1 cellular context compared by ENCODE assay signal in genomic region chr14:103517626-103518415, GRCh38.
TF ChIP-seq lines count a peak whose summit lies in the region.

No MANE protein-coding gene starts in this region.

TF ChIP-seq in HepG2, 621 proteins besides CTCF, POLR2A, EP300 and RAD21 (continued from another document and continues in another):
- no peak; the same call in 1 of the 2 replicates for TF ChIP-seq ZNF687 (CRISPR knock-in tag; IDR thresholded peaks at IDR 0.05)
- no peak for TF ChIP-seq ZSCAN21 (CRISPR knock-in tag; IDR thresholded peaks at IDR 0.05; ENCODE audit: borderline replicate concordance)
- TF ChIP-seq TBX2 (CRISPR knock-in tag; IDR thresholded peaks at IDR 0.05; ENCODE audit: borderline replicate concordance), result 0 out of 2 replicates have a peak, but pooled peaks have one; percentile 31
- TF ChIP-seq ZBTB7A (CRISPR knock-in tag; IDR thresholded peaks at IDR 0.05), result peak; percentile 17; the same call in 1 of the 2 replicates
- TF ChIP-seq ZNF607 (CRISPR knock-in tag; IDR thresholded peaks at IDR 0.05; ENCODE audit: borderline replicate concordance), result no peak
- TF ChIP-seq YEATS2 (CRISPR knock-in tag; IDR thresholded peaks at IDR 0.05; ENCODE audit: borderline replicate concordance), result no peak
- no peak for TF ChIP-seq ZNF557 (CRISPR knock-in tag; IDR thresholded peaks at IDR 0.05)
- TF ChIP-seq KLF15 (CRISPR knock-in tag; IDR thresholded peaks at IDR 0.05; ENCODE audit: borderline replicate concordance), result 0 out of 2 replicates have a peak, but pooled peaks have one; percentile 11
- no peak for TF ChIP-seq CSRNP2 (CRISPR knock-in tag; conservative IDR thresholded peaks at IDR 0.05; ENCODE audit: low read depth)
- TF ChIP-seq ZNF768 (CRISPR knock-in tag; IDR thresholded peaks at IDR 0.05), result peak; percentile 19; the same call in 1 of the 2 replicates
- peak; percentile 21; the same call in 1 of the 2 replicates for TF ChIP-seq CAMTA2 (CRISPR knock-in tag; IDR thresholded peaks at IDR 0.05; ENCODE audit: borderline replicate concordance)
- TF ChIP-seq ETS1 (CRISPR knock-in tag; IDR thresholded peaks at IDR 0.05), result no peak
- peak; percentile 26; the same call in 1 of the 2 replicates for TF ChIP-seq GABPB1 (CRISPR knock-in tag; IDR thresholded peaks at IDR 0.05)
- TF ChIP-seq THAP11 (CRISPR knock-in tag; IDR thresholded peaks at IDR 0.05), result no peak
- TF ChIP-seq XBP1 (CRISPR knock-in tag; IDR thresholded peaks at IDR 0.05), result no peak
- TF ChIP-seq ZNF567 (CRISPR knock-in tag; IDR thresholded peaks at IDR 0.05; ENCODE audit: borderline replicate concordance), result no peak
- no peak for TF ChIP-seq ZNF343 (CRISPR knock-in tag; IDR thresholded peaks at IDR 0.05)
- TF ChIP-seq ZNF782 (CRISPR knock-in tag; IDR thresholded peaks at IDR 0.05; ENCODE audit: borderline replicate concordance), result no peak
- TF ChIP-seq HOXD1 (CRISPR knock-in tag; IDR thresholded peaks at IDR 0.05), result no peak
- TF ChIP-seq AKAP8 (CRISPR knock-in tag; IDR thresholded peaks at IDR 0.05), result peak; percentile 23; the same call in 1 of the 2 replicates
- no peak for TF ChIP-seq ZSCAN12 (CRISPR knock-in tag; IDR thresholded peaks at IDR 0.05)
- no peak for TF ChIP-seq IKZF1 (IDR thresholded peaks at IDR 0.05)
- TF ChIP-seq E2F5 (CRISPR knock-in tag; conservative IDR thresholded peaks at IDR 0.05), result no peak
- TF ChIP-seq THAP9 (CRISPR knock-in tag; IDR thresholded peaks at IDR 0.05; ENCODE audit: borderline replicate concordance), result peak; percentile 9; the same call in 1 of the 2 replicates
- no peak for TF ChIP-seq TCF7L2 (IDR thresholded peaks at IDR 0.05; ENCODE audit: low read depth, low read length)
- TF ChIP-seq DNMT3B (CRISPR knock-in tag; conservative IDR thresholded peaks at IDR 0.05), result no peak
- TF ChIP-seq CENPT (CRISPR knock-in tag; IDR thresholded peaks at IDR 0.05; ENCODE audit: low read depth), result no peak
- TF ChIP-seq MAFK (conservative IDR thresholded peaks at IDR 0.05 in 1 of 2, IDR thresholded peaks at IDR 0.05 in 1 of 2; ENCODE audit: low read length in 2 of 2), result no peak
- TF ChIP-seq ZBTB37 (CRISPR knock-in tag; IDR thresholded peaks at IDR 0.05), result no peak
- no peak for TF ChIP-seq NPAS2 (CRISPR knock-in tag; IDR thresholded peaks at IDR 0.05; ENCODE audit: borderline replicate concordance)
- peak; percentile 92 for TF ChIP-seq HINFP (CRISPR knock-in tag; IDR thresholded peaks at IDR 0.05; ENCODE audit: low read depth)
- TF ChIP-seq TSC22D2 (CRISPR knock-in tag; IDR thresholded peaks at IDR 0.05; ENCODE audit: borderline replicate concordance), result no peak
- TF ChIP-seq ZNF510 (CRISPR knock-in tag; IDR thresholded peaks at IDR 0.05; ENCODE audit: low read depth), result no peak
- TF ChIP-seq ZFX (CRISPR knock-in tag; IDR thresholded peaks at IDR 0.05; ENCODE audit: low read depth), result peak; percentile 61; the same call in 1 of the 2 replicates
- no peak for TF ChIP-seq ZBED4 (CRISPR knock-in tag; IDR thresholded peaks at IDR 0.05; ENCODE audit: borderline replicate concordance)
- no peak for TF ChIP-seq PRDM4 (CRISPR knock-in tag; IDR thresholded peaks at IDR 0.05; ENCODE audit: borderline replicate concordance)
- TF ChIP-seq MAX (IDR thresholded peaks at IDR 0.05), result no peak
